In genomic region chr14:49586673-49587460, GRCh38 we compare ENCODE assay signal across 1 cellular context.
A peak's percentile ranks its signal among the peaks of the same experiment; 100 is the strongest.
TF ChIP-seq lines count a peak whose summit lies in the region.

No MANE protein-coding gene starts in this region.

TF ChIP-seq in HEK293, 187 proteins besides CTCF, POLR2A, EP300 and RAD21 (continued from another document and continues in another):
- TF ChIP-seq PRDM4 (tag by site-specific recombination; IDR thresholded peaks at IDR 0.05) (0 out of 2 replicates have a peak, but pooled peaks have one; percentile 6), WT1 (tag by site-specific recombination; IDR thresholded peaks at IDR 0.05) (no peak; the same call in none of the 2 replicates), ZNF48 (tag by site-specific recombination; IDR thresholded peaks at IDR 0.05) (no peak), ZXDB (tag by site-specific recombination; IDR thresholded peaks at IDR 0.05) (no peak), ZNF658 (tag by site-specific recombination; IDR thresholded peaks at IDR 0.05) (no peak), PATZ1 (tag by site-specific recombination; IDR thresholded peaks at IDR 0.05) (peak; percentile 70; the same call in 1 of the 2 replicates), GLI4 (tag by site-specific recombination; IDR thresholded peaks at IDR 0.05) (peak; percentile 63; the same call in 1 of the 2 replicates), ZFP37 (tag by site-specific recombination; IDR thresholded peaks at IDR 0.05) (peak; percentile 89), MYNN (tag by site-specific recombination; IDR thresholded peaks at IDR 0.05; ENCODE audit: borderline replicate concordance) (0 out of 2 replicates have a peak, but pooled peaks have one; percentile 33), ZBTB49 (tag by site-specific recombination; IDR thresholded peaks at IDR 0.05; ENCODE audit: low read depth) (no peak), ZNF391 (tag by site-specific recombination; IDR thresholded peaks at IDR 0.05; ENCODE audit: borderline replicate concordance, low read depth) (0 out of 2 replicates have a peak, but pooled peaks have one; percentile 11), GLIS1 (tag by site-specific recombination; IDR thresholded peaks at IDR 0.05) (peak; percentile 50), KLF16 (tag by site-specific recombination; IDR thresholded peaks at IDR 0.05) (no peak), ZNF23 (tag by site-specific recombination; IDR thresholded peaks at IDR 0.05; ENCODE audit: borderline replicate concordance) (no peak), ZNF701 (tag by site-specific recombination; IDR thresholded peaks at IDR 0.05) (no peak), ZNF341 (tag by site-specific recombination; IDR thresholded peaks at IDR 0.05; ENCODE audit: low read depth) (peak; percentile 69), ZNF221 (tag by site-specific recombination; IDR thresholded peaks at IDR 0.05; ENCODE audit: borderline replicate concordance) (no peak), ZNF621 (tag by site-specific recombination; IDR thresholded peaks at IDR 0.05) (no peak), ZNF747 (tag by site-specific recombination; IDR thresholded peaks at IDR 0.05) (no peak), MEIS1 (CRISPR knock-in tag; IDR thresholded peaks at IDR 0.05; ENCODE audit: borderline replicate concordance) (no peak), SETDB1 (IDR thresholded peaks at IDR 0.05; ENCODE audit: insufficient read length, low read length) (peak; percentile 83), ZNF791 (tag by site-specific recombination; IDR thresholded peaks at IDR 0.05) (no peak), ZNF529 (tag by site-specific recombination; IDR thresholded peaks at IDR 0.05; ENCODE audit: insufficient replicate concordance) (no peak), ZNF433 (tag by site-specific recombination; IDR thresholded peaks at IDR 0.05; ENCODE audit: low read depth) (no peak), ZNF544 (tag by site-specific recombination; IDR thresholded peaks at IDR 0.05) (no peak), ZNF423 (tag by site-specific recombination; IDR thresholded peaks at IDR 0.05) (no peak), ZNF837 (tag by site-specific recombination; IDR thresholded peaks at IDR 0.05) (no peak), ZNF324 (tag by site-specific recombination; IDR thresholded peaks at IDR 0.05) (no peak; the same call in 1 of the 2 replicates), ZNF768 (tag by site-specific recombination; IDR thresholded peaks at IDR 0.05) (no peak; the same call in 1 of the 2 replicates), ZSCAN16 (tag by site-specific recombination; IDR thresholded peaks at IDR 0.05) (no peak), ZNF596 (tag by site-specific recombination; IDR thresholded peaks at IDR 0.05) (no peak), SP7 (tag by site-specific recombination; IDR thresholded peaks at IDR 0.05) (peak; percentile 56; the same call in 1 of the 2 replicates), ZSCAN4 (tag by site-specific recombination; IDR thresholded peaks at IDR 0.05) (no peak), ZNF157 (tag by site-specific recombination; IDR thresholded peaks at IDR 0.05) (no peak), ZNF645 (tag by site-specific recombination; IDR thresholded peaks at IDR 0.05) (no peak), BCL6B (tag by site-specific recombination; IDR thresholded peaks at IDR 0.05) (no peak), ZNF510 (tag by site-specific recombination; IDR thresholded peaks at IDR 0.05; ENCODE audit: insufficient replicate concordance) (no peak), PRDM10 (tag by site-specific recombination; IDR thresholded peaks at IDR 0.05) (peak; percentile 53; the same call in 1 of the 2 replicates), ZNF140 (tag by site-specific recombination; IDR thresholded peaks at IDR 0.05) (no peak), ZNF114 (tag by site-specific recombination; IDR thresholded peaks at IDR 0.05) (no peak), ZSCAN5A (tag by site-specific recombination; IDR thresholded peaks at IDR 0.05) (no peak), ZNF174 (tag by site-specific recombination; IDR thresholded peaks at IDR 0.05) (0 out of 2 replicates have a peak, but pooled peaks have one; percentile 40), ZNF398 (tag by site-specific recombination; IDR thresholded peaks at IDR 0.05) (no peak), ZNF76 (tag by site-specific recombination; IDR thresholded peaks at IDR 0.05; ENCODE audit: borderline replicate concordance, low read depth) (no peak; the same call in 1 of the 2 replicates), ZNF623 (tag by site-specific recombination; IDR thresholded peaks at IDR 0.05) (no peak; the same call in 1 of the 2 replicates), ZSCAN23 (tag by site-specific recombination; IDR thresholded peaks at IDR 0.05) (no peak), ZNF184 (tag by site-specific recombination; IDR thresholded peaks at IDR 0.05) (peak; percentile 90; the same call in 1 of the 2 replicates), ZNF555 (tag by site-specific recombination; conservative IDR thresholded peaks at IDR 0.05) (no peak)
